In the genomic region with DNA sequence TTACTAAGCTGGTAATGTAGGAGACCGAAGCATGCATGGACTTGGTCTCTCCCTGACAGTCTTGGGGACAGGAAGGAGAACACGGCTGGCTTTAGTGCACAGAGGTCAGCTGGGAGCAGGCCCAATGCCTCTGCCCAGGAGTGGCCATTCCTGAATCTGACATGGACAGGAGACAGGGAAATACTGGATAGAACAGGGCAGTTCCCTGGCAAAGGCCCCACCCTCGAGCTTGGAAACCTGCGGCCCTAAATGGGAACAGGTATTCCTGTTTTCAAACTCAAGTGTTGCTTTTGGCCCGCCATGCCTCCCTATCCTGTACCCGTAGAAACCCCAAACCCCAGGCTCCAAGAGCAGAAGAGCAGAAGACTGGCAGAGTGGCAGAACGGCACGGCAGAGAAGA, we compare ENCODE assay signal across 26 cellular contexts.
"Had no signal": no experiment of that assay in that cellular context is flagged by ENCODE, and none has a peak within 500 bp of the region (broad histone marks: within the 10 kb centered on the region; RNA-seq: fewer than 3 reads in every experiment).

No MANE protein-coding gene starts in this region.

- H3K4me3 ChIP-seq: breast epithelium, Peyer's patch, SJCRH30 had no signal

- H3K27me3 Mint-ChIP-seq: activated naive CD4-positive, alpha-beta T cell treated with anti-CD3 and anti-CD28 coated beads, Interleukin-2, amount 50 U/mL, for 24 hours had no signal

- H3K27ac ChIP-seq: breast epithelium, Peyer's patch, RWPE1, SJCRH30, VCaP had no signal

- H3K27ac Mint-ChIP-seq: activated CD4-positive, alpha-beta memory T cell treated with anti-CD3 and anti-CD28 coated beads for 36 hours; activated CD4-positive, alpha-beta T cell treated with anti-CD3 and anti-CD28 coated beads, Interleukin-2, amount 10 ng/mL, durations not matched to agents 7 days and 5 days; activated T-helper 1 cell treated with anti-CD3 and anti-CD28 coated beads, Interleukin-12 subunit alpha, Interleukin-12 subunit beta, Interleukin-2, Interleukin-4 antibody, amounts not matched to agents 30 ng/mL and 10 ng/mL and 1 ng/mL, durations not matched to agents 14 hours and 24 hours and 36 hours had no signal

- H3K9me3 Mint-ChIP-seq: activated CD4-positive, alpha-beta memory T cell treated with anti-CD3 and anti-CD28 coated beads for 36 hours; activated naive CD4-positive, alpha-beta T cell treated with anti-CD3 and anti-CD28 coated beads, Interleukin-2, amount 50 U/mL, for 24 hours; activated T-helper 1 cell treated with anti-CD3 and anti-CD28 coated beads, Interleukin-12 subunit alpha, Interleukin-12 subunit beta, Interleukin-2, Interleukin-4 antibody, amounts not matched to agents 30 ng/mL and 10 ng/mL and 1 ng/mL, durations not matched to agents 14 hours and 24 hours and 36 hours had no signal

- H3K4me1 ChIP-seq: breast epithelium, SJCRH30 had no signal

- H3K9me3 ChIP-seq: breast epithelium, Peyer's patch, SJCRH30, SK-N-SH had no signal

- DNase-seq: activated CD4-positive, alpha-beta memory T cell treated with anti-CD3 and anti-CD28 coated beads for 36 hours; activated CD4-positive, alpha-beta T cell treated with anti-CD3 and anti-CD28 coated beads, Interleukin-2, amount 10 ng/mL, durations not matched to agents 7 days and 5 days; activated CD4-positive, CD25-positive, alpha-beta regulatory T cell; activated CD8-positive, alpha-beta memory T cell treated with anti-CD3 and anti-CD28 coated beads for 24 hours; activated effector memory CD4-positive, alpha-beta T cell treated with Interleukin-2 at 50 U/mL for 16 hours; activated naive CD4-positive, alpha-beta T cell; aorta; caudate nucleus; Karpas-422; MM.1S; NCI-H1105; NCI-H1436; NCI-H1694 treated with DMSO at 0.1 percent for 48 hours; NCI-H2081; NCI-H446; NCI-H524; Right ventricle myocardium superior; SJCRH30; SK-N-SH; T-helper 1 cell had no signal

- H3K4me3 Mint-ChIP-seq: activated CD4-positive, alpha-beta memory T cell treated with anti-CD3 and anti-CD28 coated beads for 36 hours; activated CD4-positive, alpha-beta T cell treated with anti-CD3 and anti-CD28 coated beads, Interleukin-2, amount 10 ng/mL, durations not matched to agents 7 days and 5 days; activated T-helper 1 cell treated with anti-CD3 and anti-CD28 coated beads, Interleukin-12 subunit alpha, Interleukin-12 subunit beta, Interleukin-2, Interleukin-4 antibody, amounts not matched to agents 30 ng/mL and 10 ng/mL and 1 ng/mL, durations not matched to agents 14 hours and 24 hours and 36 hours had no signal

- H3K27me3 ChIP-seq: breast epithelium, Peyer's patch, SJCRH30 had no signal

- H3K36me3 Mint-ChIP-seq: activated CD4-positive, alpha-beta memory T cell treated with anti-CD3 and anti-CD28 coated beads for 36 hours; activated naive CD4-positive, alpha-beta T cell treated with anti-CD3 and anti-CD28 coated beads, Interleukin-2, amount 50 U/mL, for 24 hours had no signal

- H3K36me3 ChIP-seq: breast epithelium, Peyer's patch, SJCRH30 had no signal
